Comparison of ENCODE assay signal across 7 cellular contexts in the genomic region with DNA sequence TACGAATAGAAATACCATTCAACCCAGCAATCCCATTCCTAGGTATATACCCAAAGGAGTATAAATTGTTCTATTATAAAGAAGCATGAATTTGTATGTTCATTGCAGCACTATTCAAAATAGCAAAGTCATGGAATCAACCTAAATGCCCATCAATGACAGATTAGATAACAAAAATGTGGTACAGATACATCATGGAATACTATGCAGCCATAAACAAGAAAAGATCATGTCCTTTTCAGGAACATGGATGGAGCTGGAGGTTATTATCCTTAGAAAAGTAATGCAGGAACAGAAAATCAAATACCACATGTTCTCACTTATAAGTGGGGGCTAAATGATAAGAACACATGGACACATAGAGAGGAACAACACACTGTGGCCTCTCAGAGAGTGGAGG.
"Had no signal": no experiment of that assay in that cellular context is flagged by ENCODE, and none has a peak within 500 bp of the region (broad histone marks: within the 10 kb centered on the region; RNA-seq: fewer than 3 reads in every experiment).

No MANE protein-coding gene starts in this region.

- FAIRE-seq: HepG2, HTR-8/SVneo, K562 had no signal

- H3K27ac ChIP-seq: HL-60, KMS-11 had no signal

- H3K4me2 ChIP-seq: KMS-11 had no signal

- H3K4me3 ChIP-seq: K562 had no signal

- DNase-seq: IMR-90, KG1 had no signal

- ATAC-seq: HepG2, K562 had no signal

- H3K9ac ChIP-seq: KMS-11 had no signal
